Comparison of ENCODE assay signal across 23 cellular contexts in genomic region chr12:45756666-45757065, GRCh38. TPM values are rescaled to one million over a fixed set of nuclear protein-coding genes. Genes with fewer than 3 reads are reported as not detected.
A peak's percentile ranks its signal among the peaks of the same experiment; 100 is the strongest.
DNase-seq lines count a peak whose midpoint lies in the region; ATAC-seq and TF ChIP-seq lines count a peak whose summit lies in the region.
"Had no signal": no experiment of that assay in that cellular context is flagged by ENCODE, and none has a peak within 500 bp of the region (broad histone marks: within the 10 kb centered on the region; RNA-seq: fewer than 3 reads in every experiment).

No MANE protein-coding gene starts in this region.

- no peak overlapping the region for H3K4me3 Mint-ChIP-seq in activated CD4-positive, alpha-beta T cell treated with anti-CD3 and anti-CD28 coated beads, Interleukin-2, amount 10 ng/mL, durations not matched to agents 7 days and 5 days
- no peak overlapping the region for H3K4me3 Mint-ChIP-seq in activated CD4-positive, alpha-beta T cell treated with anti-CD3 and anti-CD28 coated beads for 36 hours
- H3K4me3 Mint-ChIP-seq: activated T-cell treated with anti-CD3 and anti-CD28 coated beads, Interleukin-2, amount 50 U/mL, for 4 hours; brain; H9 had no signal

- POLR2A ChIA-PET in activated CD4-positive, alpha-beta T cell treated with anti-CD3 and anti-CD28 coated beads, Interleukin-2, amount 10 ng/mL, durations not matched to agents 7 days and 5 days (lab: Charles Lee) = no interaction called here
- POLR2A ChIA-PET in activated CD4-positive, alpha-beta T cell treated with anti-CD3 and anti-CD28 coated beads for 36 hours (lab: Charles Lee) = no interaction called here
- POLR2A ChIA-PET in OCI-LY7 (lab: Charles Lee) = interaction anchor here (1.0 to 1.3 kb wide), 4 partner anchors 11 to 26 kb away, joined by 3 to 5 read pairs (median 4); no protein-coding TSS in a partner anchor

- peaks cover 24% of the 10 kb centered on the region; the same call in 1 of the 2 replicates for H4K20me1 ChIP-seq in OCI-LY7 (ENCODE audit: insufficient read depth, low read length)

- BruUV-seq in OCI-LY7 (replicated peaks; lab: Mats Ljungman, UMichigan) = no TSS peak

- TF ChIP-seq POLR2A in esophagus muscularis mucosa (IDR thresholded peaks at IDR 0.05; ENCODE audit: low read depth) = no peak

- H3K36me3 ChIP-seq in SK-N-MC (ENCODE audit: insufficient read depth, low read length) (peaks cover 24% of the 10 kb centered on the region), esophagus muscularis mucosa (peaks cover 0 to 9% (median 0%) of the 10 kb centered on the region in 4 donors), OCI-LY7 (ENCODE audit: insufficient read depth, low read length) (peaks cover 35% of the 10 kb centered on the region)
- no peaks in the 10 kb centered on the region for H3K36me3 ChIP-seq in effector memory CD4-positive, alpha-beta T cell (ENCODE audit: control insufficient read depth, insufficient read depth, low read length)
- H3K36me3 ChIP-seq: lower lobe of right lung had no signal

- peaks cover 55% of the 10 kb centered on the region for H3K79me2 ChIP-seq in OCI-LY7 (ENCODE audit: insufficient read depth, low read depth, low read length)

- no peak overlapping the region for H2AFZ ChIP-seq in OCI-LY7 (ENCODE audit: low read length)

- no peak overlapping the region for H3K9ac ChIP-seq in SK-N-MC (ENCODE audit: insufficient read length)

- WGBS in esophagus muscularis mucosa = 67% methylated on average over 3 of the region's 3 CpGs

- peaks cover 5% of the 10 kb centered on the region for H3K4me1 Mint-ChIP-seq in activated CD4-positive, alpha-beta T cell treated with anti-CD3 and anti-CD28 coated beads, Interleukin-2, amount 10 ng/mL, durations not matched to agents 7 days and 5 days
- H3K4me1 Mint-ChIP-seq in activated CD4-positive, alpha-beta T cell treated with anti-CD3 and anti-CD28 coated beads for 36 hours = peaks cover 32% of the 10 kb centered on the region

- TF ChIP-seq CTCF in esophagus muscularis mucosa (IDR thresholded peaks at IDR 0.05) = no peak
- no peak for TF ChIP-seq CTCF in OCI-LY7 (conservative IDR thresholded peaks at IDR 0.05; ENCODE audit: low read length)

- no peak overlapping the region for H3K4me2 ChIP-seq in OCI-LY7 (ENCODE audit: low read length)
- H3K4me2 ChIP-seq: A549 had no signal

- H3K9me2 ChIP-seq in OCI-LY7 (ENCODE audit: insufficient read depth, low read length) = no peaks in the 10 kb centered on the region

- DNase-seq in activated CD4-positive, alpha-beta T cell treated with anti-CD3 and anti-CD28 coated beads, Interleukin-2, amount 10 ng/mL, durations not matched to agents 7 days and 5 days = no peak
- no peak for DNase-seq in activated CD4-positive, alpha-beta T cell treated with anti-CD3 and anti-CD28 coated beads for 36 hours
- no peak for DNase-seq in SK-N-MC (ENCODE audit: low read depth, low spot score)
- no peak for DNase-seq in esophagus muscularis mucosa (ENCODE audit: extremely low spot score)
- no peak for DNase-seq in effector memory CD4-positive, alpha-beta T cell
- no peak for DNase-seq in OCI-LY7 (ENCODE audit: low spot score)
- DNase-seq in SW480 (ENCODE audit: low spot score) = no peak
- DNase-seq: activated CD4-positive, CD25-positive, alpha-beta regulatory T cell treated with anti-CD3 and anti-CD28 coated beads, Interleukin-2, amount 50 U/mL, for 72 hours; activated T-cell treated with anti-CD3 and anti-CD28 coated beads, Interleukin-2, amount 50 U/mL, for 4 hours; Caco-2; DND-41; glutamatergic neuron; H9; lower lobe of right lung; NCI-H1417; NCI-H510A; NK-92 treated with Interleukin-12 subunit alpha and Interleukin-12 subunit beta, amount 100 ng/mL, for 24 hours; SHP77 treated with DMSO at 0.1 percent for 48 hours; stimulated activated CD8-positive, alpha-beta memory T cell treated with anti-CD3 and anti-CD28 coated beads, Interleukin-4, amount 100 ng/mL, for 48 hours had no signal

- H3K4me1 ChIP-seq in esophagus muscularis mucosa (peaks cover 10 to 68% (median 45%) of the 10 kb centered on the region in 4 donors), OCI-LY7 (ENCODE audit: insufficient read depth, low read length, poor library complexity, severe bottlenecking) (no peaks in the 10 kb centered on the region)
- H3K4me1 ChIP-seq in effector memory CD4-positive, alpha-beta T cell (ENCODE audit: control insufficient read depth, insufficient read depth, low read length, poor library complexity, severe bottlenecking) = peaks cover under 1% of the 10 kb centered on the region
- H3K4me1 ChIP-seq: lower lobe of right lung had no signal

- intact Hi-C loops in activated CD4-positive, alpha-beta T cell treated with anti-CD3 and anti-CD28 coated beads for 36 hours (cut with DNase I, micrococcal nuclease) = no loop called here
- intact Hi-C loops in esophagus muscularis mucosa (cut with DNase I) = no loop called here
- intact Hi-C loops in OCI-LY7 (cut with micrococcal nuclease; ENCODE audit: unreplicated experiment) = no loop called here

- ATAC-seq in activated CD4-positive, alpha-beta T cell treated with anti-CD3 and anti-CD28 coated beads for 36 hours = no peak
- ATAC-seq: A549; activated T-cell treated with anti-CD3 and anti-CD28 coated beads, Interleukin-2, amount 50 U/mL, for 4 hours; GM12878; lower lobe of right lung had no signal

- no peak for TF ChIP-seq EP300 in esophagus muscularis mucosa (IDR thresholded peaks at IDR 0.05)

- H3K27ac ChIP-seq in SK-N-MC = peak overlapping the region; percentile 56; the same call in 1 of the 2 replicates
- peak overlapping the region; percentile 40 to 73 (median 65) for H3K27ac ChIP-seq in esophagus muscularis mucosa (replicated peaks in 1 of 4)
- H3K27ac ChIP-seq in temporal lobe (ENCODE audit: low read depth, low read length) = peak overlapping the region; percentile 29
- H3K27ac ChIP-seq in effector memory CD4-positive, alpha-beta T cell (ENCODE audit: insufficient read depth, low read length, poor library complexity, severe bottlenecking) = no peak overlapping the region
- no peak overlapping the region for H3K27ac ChIP-seq in OCI-LY7 (ENCODE audit: low read depth, low read length, poor library complexity, severe bottlenecking)
- H3K27ac ChIP-seq: A549, lower lobe of right lung had no signal

- no peaks in the 10 kb centered on the region for H3K9me3 Mint-ChIP-seq in activated CD4-positive, alpha-beta T cell treated with anti-CD3 and anti-CD28 coated beads, Interleukin-2, amount 10 ng/mL, durations not matched to agents 7 days and 5 days
- H3K9me3 Mint-ChIP-seq in activated CD4-positive, alpha-beta T cell treated with anti-CD3 and anti-CD28 coated beads for 36 hours (ENCODE audit: low read depth) = no peaks in the 10 kb centered on the region
- H3K9me3 Mint-ChIP-seq: activated T-cell treated with anti-CD3 and anti-CD28 coated beads, Interleukin-2, amount 50 U/mL, for 4 hours; brain; H9 had no signal

- no peaks in the 10 kb centered on the region for H3K9me3 ChIP-seq in SK-N-MC (ENCODE audit: low read depth, low read length)
- no peaks in the 10 kb centered on the region for H3K9me3 ChIP-seq in esophagus muscularis mucosa
- no peaks in the 10 kb centered on the region for H3K9me3 ChIP-seq in effector memory CD4-positive, alpha-beta T cell (ENCODE audit: control insufficient read depth, low read length)
- H3K9me3 ChIP-seq in OCI-LY7 (ENCODE audit: low read length) = no peaks in the 10 kb centered on the region
- H3K9me3 ChIP-seq: A549, Caco-2, lower lobe of right lung had no signal

- CTCF ChIA-PET in activated CD4-positive, alpha-beta T cell treated with anti-CD3 and anti-CD28 coated beads, Interleukin-2, amount 10 ng/mL, durations not matched to agents 7 days and 5 days (lab: Charles Lee) = interaction anchor here (0.7 to 1.0 kb wide), 2 partner anchors 11 to 74 kb away, joined by 3 to 5 read pairs; no protein-coding TSS in a partner anchor
- CTCF ChIA-PET in activated CD4-positive, alpha-beta T cell treated with anti-CD3 and anti-CD28 coated beads for 36 hours (lab: Charles Lee) = interaction anchor here (1.1 to 1.7 kb wide), 3 partner anchors 14 to 31 kb away, joined by 3 to 6 read pairs (median 5); no protein-coding TSS in a partner anchor
- CTCF ChIA-PET in OCI-LY7 (lab: Charles Lee; ENCODE audit: unreplicated experiment) = no interaction called here

- no peaks in the 10 kb centered on the region for H3K27me3 ChIP-seq in esophagus muscularis mucosa
- no peaks in the 10 kb centered on the region for H3K27me3 ChIP-seq in effector memory CD4-positive, alpha-beta T cell (replicated peaks; ENCODE audit: control insufficient read depth, insufficient read depth, low read length, poor library complexity, severe bottlenecking)

- H3K4me3 ChIP-seq in SK-N-MC = no peak overlapping the region
- H3K4me3 ChIP-seq in esophagus muscularis mucosa = no peak overlapping the region
- H3K4me3 ChIP-seq in effector memory CD4-positive, alpha-beta T cell (ENCODE audit: insufficient read depth, low read depth, low read length, poor library complexity, severe bottlenecking) = no peak overlapping the region
- no peak overlapping the region for H3K4me3 ChIP-seq in OCI-LY7 (ENCODE audit: low read depth, low read length, poor library complexity, severe bottlenecking)
- H3K4me3 ChIP-seq: A549, GM12878, lower lobe of right lung had no signal

- H3K36me3 Mint-ChIP-seq in activated CD4-positive, alpha-beta T cell treated with anti-CD3 and anti-CD28 coated beads, Interleukin-2, amount 10 ng/mL, durations not matched to agents 7 days and 5 days (ENCODE audit: low read depth) = peaks cover 16% of the 10 kb centered on the region
- H3K36me3 Mint-ChIP-seq in activated CD4-positive, alpha-beta T cell treated with anti-CD3 and anti-CD28 coated beads for 36 hours (ENCODE audit: low read depth) = peaks cover 13% of the 10 kb centered on the region

- peak overlapping the region; percentile 42 for H3K27ac Mint-ChIP-seq in activated CD4-positive, alpha-beta T cell treated with anti-CD3 and anti-CD28 coated beads, Interleukin-2, amount 10 ng/mL, durations not matched to agents 7 days and 5 days
- no peak overlapping the region for H3K27ac Mint-ChIP-seq in activated CD4-positive, alpha-beta T cell treated with anti-CD3 and anti-CD28 coated beads for 36 hours

- H3K27me3 Mint-ChIP-seq in activated CD4-positive, alpha-beta T cell treated with anti-CD3 and anti-CD28 coated beads, Interleukin-2, amount 10 ng/mL, durations not matched to agents 7 days and 5 days = no peaks in the 10 kb centered on the region
- no peaks in the 10 kb centered on the region for H3K27me3 Mint-ChIP-seq in activated CD4-positive, alpha-beta T cell treated with anti-CD3 and anti-CD28 coated beads for 36 hours
- H3K27me3 Mint-ChIP-seq: brain had no signal

RNA-seq across cellular contexts. Expression of gene ARID2, which starts 27.2 kb away (rescaled TPM):
- 10 to 100 TPM; 46.9 to 48.8 TPM for total RNA-seq in activated CD4-positive, alpha-beta T cell treated with anti-CD3 and anti-CD28 coated beads, Interleukin-2, amount 10 ng/mL, durations not matched to agents 7 days and 5 days
- total RNA-seq in activated CD4-positive, alpha-beta T cell treated with anti-CD3 and anti-CD28 coated beads for 36 hours = 10 to 100 TPM; 24.2 to 28.2 TPM
- 10 to 100 TPM; 24.0 to 45.3 (median 33.0) TPM for total RNA-seq in esophagus muscularis mucosa
- 40.1 TPM for total RNA-seq in temporal lobe
- 30.1 and 30.5 TPM in 2 replicates for total RNA-seq in OCI-LY7 (2014; rRNA removed; shearing (Covaris generic))
- 44.9 and 49.5 TPM in 2 replicates for total RNA-seq in OCI-LY7 (2022)

Comparison
In these comparisons a context has a peak if more than half of its experiments do, and no peak if none do; other contexts are left out.
1. H3K27ac ChIP-seq: peak in SK-N-MC (single experiment), esophagus muscularis mucosa (4 of 4) and temporal lobe (single experiment); none in effector memory CD4-positive, alpha-beta T cell (single experiment) and OCI-LY7 (single experiment).